In genomic region chr10:80694930-80695329, GRCh38 we compare ENCODE assay signal across 24 cellular contexts.
DNase-seq lines count a peak whose midpoint lies in the region; ATAC-seq, FAIRE-seq and TF ChIP-seq lines count a peak whose summit lies in the region.
"Had no signal": no experiment of that assay in that cellular context is flagged by ENCODE, and none has a peak within 500 bp of the region (broad histone marks: within the 10 kb centered on the region; RNA-seq: fewer than 3 reads in every experiment).

No MANE protein-coding gene starts in this region.

- H3K23ac ChIP-seq in H1 (ENCODE audit: insufficient read length): no peak overlapping the region

- peak; percentile 25 for DNase-seq in activated CD8-positive, alpha-beta memory T cell treated with anti-CD3 and anti-CD28 coated beads, Interleukin-2, amount 10 ng/mL, durations not matched to agents 7 days and 5 days
- no peak for DNase-seq in activated CD8-positive, alpha-beta memory T cell treated with anti-CD3 and anti-CD28 coated beads, Interleukin-2, amount 50 U/mL, for 48 hours
- DNase-seq in LNCaP clone FGC (ENCODE audit: low read depth) (no peak), H1 (ENCODE audit: low read depth in 1 of 2, low spot score in 2 of 2) (peak in 1 of 2 experiments; percentile 39), caudate nucleus (lab: John Stamatoyannopoulos, UW) (no peak), T1000 (lab: John Stamatoyannopoulos, UW) (no peak)
- DNase-seq in stimulated activated effector memory CD8-positive, alpha-beta T cell treated with anti-CD3 and anti-CD28 coated beads, Interleukin-12 subunit alpha, Interleukin-12 subunit beta, amount 100 ng/mL, for 72 hours (ENCODE audit: low spot score in 2 of 2): no peak
- DNase-seq in stimulated activated naive CD8-positive, alpha-beta T cell treated with anti-CD3 and anti-CD28 coated beads, Interleukin-15, Interleukin-2, amounts not matched to agents 100 U/mL and 50 U/mL, for 24 hours: no peak
- DNase-seq: 8988T; BE2C; CD4-positive, CD25-positive, alpha-beta regulatory T cell; COR-L47; GF-D8; GM23248; KG1; NCI-H1436; NCI-H1930; NCI-H226; NCI-H526; Peyer's patch; Right ventricle myocardium superior; SK-N-SH had no signal

- no peak overlapping the region for H3K4me3 ChIP-seq in LNCaP clone FGC (ENCODE audit: low read depth, low read length)
- no peak overlapping the region for H3K4me3 ChIP-seq in H1 (ENCODE audit: extremely low read depth in 1 of 4, insufficient read depth in 2 of 4, low read depth in 3 of 4, low read length in 4 of 4)
- H3K4me3 ChIP-seq: GM23248, Peyer's patch had no signal

- no peak for TF ChIP-seq EP300 in H1 (IDR thresholded peaks at IDR 0.05; ENCODE audit: borderline replicate concordance in 1 of 2, low read depth in 2 of 2, low read length in 2 of 2)

- peak in 1 of 2 experiments; percentile 9; a peak in 1 of 4 replicates for TF ChIP-seq RAD21 in H1 (IDR thresholded peaks at IDR 0.05 in 1 of 2, conservative IDR thresholded peaks at IDR 0.05 in 1 of 2; ENCODE audit: low read depth in 2 of 2, low read length in 2 of 2)

- no peak overlapping the region for H3K4me2 ChIP-seq in H1 (ENCODE audit: insufficient read depth in 1 of 2, low read depth in 2 of 2, low read length in 2 of 2)
- H3K4me2 ChIP-seq: SK-N-SH had no signal

- no peaks in the 10 kb centered on the region for H3K9me3 Mint-ChIP-seq in activated CD8-positive, alpha-beta memory T cell treated with anti-CD3 and anti-CD28 coated beads, Interleukin-2, amount 10 ng/mL, durations not matched to agents 7 days and 5 days (ENCODE audit: low read depth)
- no peaks in the 10 kb centered on the region for H3K9me3 Mint-ChIP-seq in stimulated activated effector memory CD8-positive, alpha-beta T cell treated with anti-CD3 and anti-CD28 coated beads, Interleukin-12 subunit alpha, Interleukin-12 subunit beta, amount 100 ng/mL, for 72 hours
- H3K9me3 Mint-ChIP-seq: CD4-positive, CD25-positive, alpha-beta regulatory T cell had no signal

- no peak overlapping the region for H4K8ac ChIP-seq in H1 (ENCODE audit: extremely low read depth, insufficient read depth, low read length)

- no peak overlapping the region for H2AFZ ChIP-seq in H1 (ENCODE audit: low read length)
- H2AFZ ChIP-seq: GM23248 had no signal

- H3K36me3 Mint-ChIP-seq in activated CD8-positive, alpha-beta memory T cell treated with anti-CD3 and anti-CD28 coated beads, Interleukin-2, amount 10 ng/mL, durations not matched to agents 7 days and 5 days: no peaks in the 10 kb centered on the region
- H3K36me3 Mint-ChIP-seq in stimulated activated effector memory CD8-positive, alpha-beta T cell treated with anti-CD3 and anti-CD28 coated beads, Interleukin-12 subunit alpha, Interleukin-12 subunit beta, amount 100 ng/mL, for 72 hours: no peaks in the 10 kb centered on the region
- H3K36me3 Mint-ChIP-seq: CD4-positive, CD25-positive, alpha-beta regulatory T cell had no signal

- H2BK15ac ChIP-seq in H1 (ENCODE audit: low read length): no peak overlapping the region

- H3K4me1 ChIP-seq in H1 (replicated peaks in 1 of 4; ENCODE audit: control insufficient read depth in 3 of 4, insufficient read depth in 4 of 4, low read length in 3 of 4): no peaks in the 10 kb centered on the region; a peak in 1 of 7 replicates
- H3K4me1 ChIP-seq: BE2C, Peyer's patch had no signal

- H2AK5ac ChIP-seq in H1 (ENCODE audit: low read depth, low read length): no peak overlapping the region

- TF ChIP-seq CTCF in LNCaP clone FGC (IDR thresholded peaks at IDR 0.05; ENCODE audit: control insufficient read depth, extremely low read depth, insufficient read depth) (peak; percentile 19; the same call in 1 of the 2 replicates), H1 (IDR thresholded peaks at IDR 0.05; ENCODE audit: control extremely low read depth in 1 of 3, insufficient read depth in 1 of 3, low read depth in 1 of 3, low read length in 3 of 3) (peak; percentile 3 to 21 (median 13); a peak in 2 of 4 replicates)

- H4K20me1 ChIP-seq in H1 (replicated peaks in 1 of 2; ENCODE audit: control insufficient read depth in 1 of 2, insufficient read depth in 2 of 2, low read length in 2 of 2): no peaks in the 10 kb centered on the region

- no peak overlapping the region for H3K4me3 Mint-ChIP-seq in activated CD8-positive, alpha-beta memory T cell treated with anti-CD3 and anti-CD28 coated beads, Interleukin-2, amount 10 ng/mL, durations not matched to agents 7 days and 5 days
- H3K4me3 Mint-ChIP-seq in stimulated activated effector memory CD8-positive, alpha-beta T cell treated with anti-CD3 and anti-CD28 coated beads, Interleukin-12 subunit alpha, Interleukin-12 subunit beta, amount 100 ng/mL, for 72 hours: no peak overlapping the region
- H3K4me3 Mint-ChIP-seq: CD4-positive, CD25-positive, alpha-beta regulatory T cell had no signal

- H3K18ac ChIP-seq in H1 (ENCODE audit: extremely low read depth, low read length): no peak overlapping the region

- H3K27me3 Mint-ChIP-seq in activated CD8-positive, alpha-beta memory T cell treated with anti-CD3 and anti-CD28 coated beads, Interleukin-2, amount 10 ng/mL, durations not matched to agents 7 days and 5 days: peaks cover 12% of the 10 kb centered on the region

- H3K79me2 ChIP-seq in H1 (ENCODE audit: control insufficient read depth in 1 of 2, insufficient read depth in 2 of 2, low read length in 2 of 2): no peaks in the 10 kb centered on the region

- POLR2A ChIA-PET in H1 (lab: Charles Lee; ENCODE audit: partially characterized antibody): no interaction called here

- FAIRE-seq in H1 (lab: Jason Lieb, UNC): no peak
- FAIRE-seq: GM12891, GM18507 had no signal

- H3K9me3 ChIP-seq in H1 (ENCODE audit: insufficient read depth in 2 of 2, low read depth in 1 of 2, low read length in 1 of 2): no peaks in the 10 kb centered on the region
- H3K9me3 ChIP-seq: BE2C, Peyer's patch, SK-N-SH had no signal

- CTCF ChIA-PET in activated CD8-positive, alpha-beta memory T cell treated with anti-CD3 and anti-CD28 coated beads, Interleukin-2, amount 10 ng/mL, durations not matched to agents 7 days and 5 days (lab: Charles Lee): no interaction called here
- CTCF ChIA-PET in H1 (lab: Charles Lee; ENCODE audit: partially characterized antibody): interaction anchor here (1.0 to 5.0 kb wide), 13 partner anchors 9 to 324 kb away, joined by 3 to 31 read pairs (median 5); no protein-coding TSS in a partner anchor

- no peak overlapping the region for H3K27ac Mint-ChIP-seq in activated CD8-positive, alpha-beta memory T cell treated with anti-CD3 and anti-CD28 coated beads, Interleukin-2, amount 10 ng/mL, durations not matched to agents 7 days and 5 days
- no peak overlapping the region for H3K27ac Mint-ChIP-seq in stimulated activated effector memory CD8-positive, alpha-beta T cell treated with anti-CD3 and anti-CD28 coated beads, Interleukin-12 subunit alpha, Interleukin-12 subunit beta, amount 100 ng/mL, for 72 hours
- H3K27ac Mint-ChIP-seq: CD4-positive, CD25-positive, alpha-beta regulatory T cell had no signal

- H4K91ac ChIP-seq in H1 (replicated peaks; ENCODE audit: insufficient read length, low read length): no peak overlapping the region

- H2BK5ac ChIP-seq in H1 (ENCODE audit: low read depth, low read length): no peak overlapping the region

- H2BK120ac ChIP-seq in H1 (replicated peaks; ENCODE audit: low read depth, low read length): no peak overlapping the region

- H4K5ac ChIP-seq in H1 (ENCODE audit: insufficient read length, low read depth, low read length): no peak overlapping the region

- WGBS in H1 (ENCODE audit: extremely low coverage in 1 of 2, insufficient coverage in 1 of 2, insufficient read length in 1 of 2, insufficient replicate concordance in 2 of 2, low coverage in 1 of 2, low lambda C conversion rate in 2 of 2, missing lambda C conversion rate in 1 of 2), 2 experiments: 81% methylated on average over 5 of the region's 5 CpGs; no CpG with 5 or more reads in 1 of the 2 experiments

- no peak overlapping the region for H3K4ac ChIP-seq in H1 (replicated peaks; ENCODE audit: insufficient read length, low read depth, low read length)

- no peaks in the 10 kb centered on the region for H3K36me3 ChIP-seq in H1 (ENCODE audit: control insufficient read depth in 2 of 4, insufficient read depth in 4 of 4, low read length in 3 of 4)
- H3K36me3 ChIP-seq: BE2C, Peyer's patch had no signal

- no peak overlapping the region for H3K9ac ChIP-seq in H1 (replicated peaks in 1 of 4; ENCODE audit: extremely low read depth in 1 of 4, low read depth in 3 of 4, low read length in 3 of 4)
- H3K9ac ChIP-seq: GM23248, SK-N-SH had no signal

- no peaks in the 10 kb centered on the region for H3K23me2 ChIP-seq in H1 (ENCODE audit: low read depth, low read length)

- no peak overlapping the region for H2BK12ac ChIP-seq in H1 (ENCODE audit: low read depth, low read length)

- no peak overlapping the region for H3K56ac ChIP-seq in H1 (replicated peaks; ENCODE audit: insufficient read length, low read depth, low read length)

- H3K27ac ChIP-seq in H1 (ENCODE audit: low read depth, low read length) (no peak overlapping the region), caudate nucleus (ENCODE audit: low read depth, low read length) (no peak overlapping the region)
- H3K27ac ChIP-seq: GM23248, Peyer's patch had no signal

- no peak for ATAC-seq in activated CD8-positive, alpha-beta memory T cell treated with anti-CD3 and anti-CD28 coated beads, Interleukin-2, amount 10 ng/mL, durations not matched to agents 7 days and 5 days
- peak; percentile 6 for ATAC-seq in stimulated activated effector memory CD8-positive, alpha-beta T cell treated with anti-CD3 and anti-CD28 coated beads, Interleukin-12 subunit alpha, Interleukin-12 subunit beta, amount 100 ng/mL, for 72 hours
- no peak for ATAC-seq in stimulated activated naive CD8-positive, alpha-beta T cell treated with anti-CD3 and anti-CD28 coated beads, Interleukin-15, Interleukin-2, amounts not matched to agents 100 U/mL and 50 U/mL, for 24 hours

- TF ChIP-seq POLR2A in H1 (IDR thresholded peaks at IDR 0.05; ENCODE audit: control extremely low read depth in 1 of 2, low read depth in 2 of 2, low read length in 2 of 2): no peak

- no peak overlapping the region for H2BK20ac ChIP-seq in H1 (ENCODE audit: low read length)

- no peaks in the 10 kb centered on the region for H3K27me3 ChIP-seq in H1 (replicated peaks in 1 of 4; ENCODE audit: control insufficient read depth in 3 of 4, extremely low read depth in 1 of 4, insufficient read depth in 3 of 4, low read length in 3 of 4)
- H3K27me3 ChIP-seq: BE2C, Peyer's patch had no signal

- no peaks in the 10 kb centered on the region for H3K79me1 ChIP-seq in H1 (ENCODE audit: low read depth, low read length)

- H3K4me1 Mint-ChIP-seq in activated CD8-positive, alpha-beta memory T cell treated with anti-CD3 and anti-CD28 coated beads, Interleukin-2, amount 10 ng/mL, durations not matched to agents 7 days and 5 days: no peaks in the 10 kb centered on the region
- H3K4me1 Mint-ChIP-seq in stimulated activated effector memory CD8-positive, alpha-beta T cell treated with anti-CD3 and anti-CD28 coated beads, Interleukin-12 subunit alpha, Interleukin-12 subunit beta, amount 100 ng/mL, for 72 hours: peaks cover 8% of the 10 kb centered on the region
- H3K4me1 Mint-ChIP-seq: CD4-positive, CD25-positive, alpha-beta regulatory T cell had no signal

- no peak overlapping the region for H3K14ac ChIP-seq in H1 (ENCODE audit: insufficient read length)

TF ChIP-seq in H1, 55 proteins besides CTCF, POLR2A, EP300 and RAD21 (continues in another document):
- TF ChIP-seq SAP30 (IDR thresholded peaks at IDR 0.05; ENCODE audit: insufficient read depth, insufficient replicate concordance, low read length) (no peak), SP4 (IDR thresholded peaks at IDR 0.05; ENCODE audit: low read length) (no peak)
